Comparison of ENCODE assay signal across 12 cellular contexts in the genomic region with DNA sequence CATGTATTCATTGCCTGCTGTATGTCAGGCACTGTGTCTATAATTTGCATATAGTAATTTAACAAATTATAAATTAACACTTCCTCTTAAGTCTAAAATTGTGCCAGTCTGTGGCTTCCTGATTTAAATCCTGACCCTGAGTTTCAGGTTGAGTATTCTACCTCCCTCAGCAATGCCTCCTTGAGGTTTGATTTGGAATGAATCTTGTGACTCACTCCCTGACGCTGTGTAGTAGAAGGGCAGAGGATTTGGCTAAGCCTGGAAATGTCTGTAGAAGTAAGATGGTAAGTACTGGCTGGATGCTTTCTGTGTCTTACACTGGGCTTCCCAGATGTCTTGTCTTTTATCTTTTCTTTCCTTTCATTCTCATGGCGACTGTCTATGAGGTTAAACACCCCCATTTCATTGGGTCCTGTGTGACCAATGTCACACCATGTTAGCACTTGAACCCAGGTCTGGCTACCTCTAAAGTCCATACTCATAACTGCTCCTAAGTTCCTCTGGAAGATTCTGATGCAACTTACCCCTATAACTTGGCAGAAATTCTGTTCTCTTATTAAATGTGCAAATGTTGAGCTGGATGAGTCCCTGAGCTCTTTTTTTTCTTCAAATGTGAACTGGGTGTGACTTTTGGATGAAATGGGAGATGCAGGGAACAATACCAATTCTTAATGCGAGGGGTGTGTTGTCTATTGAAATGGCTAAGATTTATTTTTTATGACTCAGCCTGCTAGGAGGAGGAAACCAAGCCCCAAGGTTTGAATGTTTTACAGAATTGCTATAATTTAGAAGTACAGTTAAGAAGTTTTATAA. TPM values are rescaled to one million over a fixed set of nuclear protein-coding genes. Genes with fewer than 3 reads are reported as not detected.
DNase-seq lines count a peak whose midpoint lies in the region; ATAC-seq and TF ChIP-seq lines count a peak whose summit lies in the region.
"Had no signal": no experiment of that assay in that cellular context is flagged by ENCODE, and none has a peak within 500 bp of the region (broad histone marks: within the 10 kb centered on the region; RNA-seq: fewer than 3 reads in every experiment).

No MANE protein-coding gene starts in this region.

- H3K9me3 ChIP-seq in naive thymus-derived CD4-positive, alpha-beta T cell (ENCODE audit: control insufficient read depth in 2 of 3, low read length in 3 of 3): no peaks in the 10 kb centered on the region
- H3K9me3 ChIP-seq: esophagus muscularis mucosa had no signal

- H3K4me3 ChIP-seq in naive thymus-derived CD4-positive, alpha-beta T cell (ENCODE audit: low read length): no peak overlapping the region
- H3K4me3 ChIP-seq: esophagus muscularis mucosa had no signal

- no peaks in the 10 kb centered on the region for H3K4me1 Mint-ChIP-seq in naive thymus-derived CD4-positive, alpha-beta T cell
- H3K4me1 Mint-ChIP-seq in nephron progenitor cell: peaks cover 37% of the 10 kb centered on the region

- no peak overlapping the region for H3K27ac ChIP-seq in naive thymus-derived CD4-positive, alpha-beta T cell (ENCODE audit: low read depth, low read length)
- H3K27ac ChIP-seq in substantia nigra (ENCODE audit: low read depth, low read length, poor library complexity, severe bottlenecking): no peak overlapping the region
- H3K27ac ChIP-seq: esophagus muscularis mucosa had no signal

- H3K27ac Mint-ChIP-seq in naive thymus-derived CD4-positive, alpha-beta T cell: no peak overlapping the region
- no peak overlapping the region for H3K27ac Mint-ChIP-seq in nephron progenitor cell

- ATAC-seq in naive thymus-derived CD4-positive, alpha-beta T cell: no peak
- no peak for ATAC-seq in activated CD4-positive, CD25-positive, alpha-beta regulatory T cell treated with anti-CD3 and anti-CD28 coated beads, Interleukin-2, amount 50 U/mL, for 24 hours

- no peak overlapping the region for H3K4me3 Mint-ChIP-seq in naive thymus-derived CD4-positive, alpha-beta T cell
- H3K4me3 Mint-ChIP-seq in nephron progenitor cell: no peak overlapping the region
- H3K4me3 Mint-ChIP-seq: neural crest cell had no signal

- no peaks in the 10 kb centered on the region for H3K4me1 ChIP-seq in naive thymus-derived CD4-positive, alpha-beta T cell (ENCODE audit: control insufficient read depth in 2 of 2, insufficient read depth in 2 of 2, low read length in 2 of 2)
- H3K4me1 ChIP-seq: esophagus muscularis mucosa had no signal

- CTCF ChIA-PET in naive thymus-derived CD4-positive, alpha-beta T cell (lab: Charles Lee): no interaction called here

- TF ChIP-seq CTCF in nephron progenitor cell (IDR thresholded peaks at IDR 0.05): no peak

- peaks cover 0 to 3% (median 0%) of the 10 kb centered on the region in 11 donors for H3K9me3 Mint-ChIP-seq in naive thymus-derived CD4-positive, alpha-beta T cell
- no peaks in the 10 kb centered on the region for H3K9me3 Mint-ChIP-seq in nephron progenitor cell
- H3K9me3 Mint-ChIP-seq: neural crest cell had no signal

- intact Hi-C loops in naive thymus-derived CD4-positive, alpha-beta T cell (cut with micrococcal nuclease): no loop called here

- DNase-seq in AG08396 (ENCODE audit: low spot score): peak; percentile 24
- DNase-seq in HT-29 (ENCODE audit: low spot score): peak; percentile 42
- peak; percentile 83 for DNase-seq in astrocyte of the hippocampus (ENCODE audit: low read depth, low spot score)
- DNase-seq in kidney tubule cell (ENCODE audit: low spot score): peak; percentile 76
- no peak for DNase-seq in naive thymus-derived CD4-positive, alpha-beta T cell
- DNase-seq in nephron progenitor cell: no peak
- no peak for DNase-seq in substantia nigra (lab: John Stamatoyannopoulos, UW)
- DNase-seq: DMS79, Right ventricle myocardium superior had no signal

- POLR2A ChIA-PET in naive thymus-derived CD4-positive, alpha-beta T cell (lab: Charles Lee): no interaction called here

- no peaks in the 10 kb centered on the region for H3K36me3 ChIP-seq in naive thymus-derived CD4-positive, alpha-beta T cell (ENCODE audit: control insufficient read depth in 2 of 3, insufficient read depth in 3 of 3, low read length in 3 of 3)
- H3K36me3 ChIP-seq: esophagus muscularis mucosa had no signal

- no peaks in the 10 kb centered on the region for H3K27me3 ChIP-seq in naive thymus-derived CD4-positive, alpha-beta T cell (ENCODE audit: control insufficient read depth in 2 of 2, insufficient read depth in 2 of 2, low read length in 2 of 2)
- H3K27me3 ChIP-seq: esophagus muscularis mucosa had no signal

- peaks cover 0 to 17% (median 8%) of the 10 kb centered on the region in 5 donors for H3K27me3 Mint-ChIP-seq in naive thymus-derived CD4-positive, alpha-beta T cell
- H3K27me3 Mint-ChIP-seq in nephron progenitor cell (ENCODE audit: low read depth, poor library complexity): no peaks in the 10 kb centered on the region

- no peaks in the 10 kb centered on the region for H3K36me3 Mint-ChIP-seq in naive thymus-derived CD4-positive, alpha-beta T cell
- H3K36me3 Mint-ChIP-seq in nephron progenitor cell (ENCODE audit: low read depth): no peaks in the 10 kb centered on the region

RNA-seq across cellular contexts. Expression of a gene that starts 48.5 kb away (rescaled TPM):
- total RNA-seq in HT-29 (2014; rRNA removed; shearing (Covaris generic)): 1.4 and 2.1 TPM in 2 replicates
- under 1 TPM in 2 of 5 experiments, not detected in 3; 0.03 to 0.05 TPM for total RNA-seq in naive thymus-derived CD4-positive, alpha-beta T cell
- under 1 TPM; 0.22 to 0.30 TPM for polyA plus RNA-seq in naive thymus-derived CD4-positive, alpha-beta T cell

Comparison
In these comparisons a context has a peak if more than half of its experiments do, and no peak if none do; other contexts are left out.
1. DNase-seq: peak in AG08396 (single experiment), HT-29 (single experiment), astrocyte of the hippocampus (single experiment) and kidney tubule cell (single experiment); none in naive thymus-derived CD4-positive, alpha-beta T cell (0 of 9), nephron progenitor cell (single experiment) and substantia nigra (0 of 49).